Comparison of ENCODE assay signal across 18 cellular contexts in the genomic region with DNA sequence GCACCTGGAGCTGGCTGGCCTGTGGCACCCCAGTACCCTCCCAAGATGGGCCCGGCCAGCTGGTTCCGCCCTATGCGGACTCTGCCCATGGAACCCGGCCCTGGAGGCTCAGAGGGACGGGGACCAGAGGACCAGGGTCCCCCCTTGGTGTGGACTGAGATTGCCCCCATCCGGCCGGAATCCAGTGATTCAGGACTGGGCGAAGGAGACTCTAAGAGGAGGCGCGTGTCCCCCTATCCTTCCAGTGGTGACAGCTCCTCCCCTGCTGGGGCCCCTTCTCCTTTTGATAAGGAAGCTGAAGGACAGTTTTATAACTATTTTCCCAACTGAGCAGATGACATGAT. TPM values are rescaled to one million over a fixed set of nuclear protein-coding genes. Genes with fewer than 3 reads are reported as not detected.
DNase-seq lines count a peak whose midpoint lies in the region; ATAC-seq, FAIRE-seq and TF ChIP-seq lines count a peak whose summit lies in the region.
"Had no signal": no experiment of that assay in that cellular context is flagged by ENCODE, and none has a peak within 500 bp of the region (broad histone marks: within the 10 kb centered on the region; RNA-seq: fewer than 3 reads in every experiment).

No MANE protein-coding gene starts in this region.

- H3K27ac Mint-ChIP-seq in natural killer cell = peak overlapping the region; percentile 85 to 94

- no peak for TF ChIP-seq EP300 in H1 (IDR thresholded peaks at IDR 0.05; ENCODE audit: borderline replicate concordance in 1 of 2, low read depth in 2 of 2, low read length in 2 of 2)

- TF ChIP-seq RAD21 in H1 (IDR thresholded peaks at IDR 0.05 in 1 of 2, conservative IDR thresholded peaks at IDR 0.05 in 1 of 2; ENCODE audit: low read depth in 2 of 2, low read length in 2 of 2) = peak; percentile 17 to 44; a peak in 3 of 4 replicates

- no peaks in the 10 kb centered on the region for H3K27me3 Mint-ChIP-seq in natural killer cell (ENCODE audit: low read depth in 2 of 2)

- H3K36me3 Mint-ChIP-seq in natural killer cell = no peaks in the 10 kb centered on the region

- H2AK5ac ChIP-seq in H1 (ENCODE audit: low read depth, low read length) = no peak overlapping the region

- H3K18ac ChIP-seq in H1 (ENCODE audit: extremely low read depth, low read length) = no peak overlapping the region

- no peak overlapping the region for H3K56ac ChIP-seq in H1 (replicated peaks; ENCODE audit: insufficient read length, low read depth, low read length)

- ATAC-seq in natural killer cell (no peak), GM18870 (IDR thresholded peaks at IDR 0.05; ENCODE audit: unreplicated experiment) (no peak)

- H4K20me1 ChIP-seq in BLaER1 (no peaks in the 10 kb centered on the region), H1 (replicated peaks in 1 of 2; ENCODE audit: control insufficient read depth in 1 of 2, insufficient read depth in 2 of 2, low read length in 2 of 2) (peaks cover 0 to 5% of the 10 kb centered on the region in 2 experiments)

- no peak overlapping the region for H2AFZ ChIP-seq in H1 (ENCODE audit: low read length)

- peak overlapping the region; percentile 99 for H3K4me3 Mint-ChIP-seq in natural killer cell

- no peak overlapping the region for H2BK12ac ChIP-seq in H1 (ENCODE audit: low read depth, low read length)

- no peak overlapping the region for H2BK5ac ChIP-seq in H1 (ENCODE audit: low read depth, low read length)

- H3K9me3 Mint-ChIP-seq in natural killer cell = no peaks in the 10 kb centered on the region

- no peaks in the 10 kb centered on the region for H3K79me1 ChIP-seq in H1 (ENCODE audit: low read depth, low read length)

- H3K9ac ChIP-seq in BLaER1 (peak overlapping the region; percentile 70), H1 (replicated peaks in 1 of 4; ENCODE audit: extremely low read depth in 1 of 4, low read depth in 3 of 4, low read length in 3 of 4) (no peak overlapping the region)
- H3K9ac ChIP-seq: SK-N-SH had no signal

- H3K14ac ChIP-seq in H1 (ENCODE audit: insufficient read length) = no peak overlapping the region

- intact Hi-C loops in natural killer cell (cut with micrococcal nuclease) = loop anchor here (10.0 kb wide), 1 partner anchor 980 kb away; a partner anchor contains a TSS

- H4K91ac ChIP-seq in H1 (replicated peaks; ENCODE audit: insufficient read length, low read length) = no peak overlapping the region

- H3K9me3 ChIP-seq in BLaER1 (no peaks in the 10 kb centered on the region), H1 (ENCODE audit: insufficient read depth in 2 of 2, low read depth in 1 of 2, low read length in 1 of 2) (no peaks in the 10 kb centered on the region)
- H3K9me3 ChIP-seq: SK-N-SH had no signal

- no peak overlapping the region for H4K8ac ChIP-seq in H1 (ENCODE audit: extremely low read depth, insufficient read depth, low read length)

- H3K4me1 ChIP-seq in BLaER1 (peaks cover 90% of the 10 kb centered on the region), H1 (replicated peaks in 1 of 4; ENCODE audit: control insufficient read depth in 3 of 4, insufficient read depth in 4 of 4, low read length in 3 of 4) (peaks cover 0 to 5% (median 2%) of the 10 kb centered on the region in 4 experiments; a peak in 2 of 7 replicates)

- TF ChIP-seq POLR2A in H1 (IDR thresholded peaks at IDR 0.05; ENCODE audit: control extremely low read depth in 1 of 2, low read depth in 2 of 2, low read length in 2 of 2) = no peak

- no peak overlapping the region for H3K23ac ChIP-seq in H1 (ENCODE audit: insufficient read length)

- peaks cover 75 to 76% of the 10 kb centered on the region in 2 donors for H3K4me1 Mint-ChIP-seq in natural killer cell

- no peak overlapping the region for H2BK20ac ChIP-seq in H1 (ENCODE audit: low read length)

- 76% methylated on average over 7 of the region's 10 CpGs; no CpG with 5 or more reads in 1 of the 2 experiments for whole genome bisulfite sequencing in H1 (ENCODE audit: extremely low coverage in 1 of 2, insufficient coverage in 1 of 2, insufficient read length in 1 of 2, insufficient replicate concordance in 2 of 2, low coverage in 1 of 2, low lambda C conversion rate in 2 of 2, missing lambda C conversion rate in 1 of 2), 2 experiments

- H3K27me3 ChIP-seq in BLaER1 (no peaks in the 10 kb centered on the region), H1 (replicated peaks in 1 of 4; ENCODE audit: control insufficient read depth in 3 of 4, extremely low read depth in 1 of 4, insufficient read depth in 3 of 4, low read length in 3 of 4) (0 out of 7 replicates have a peak, but pooled peaks cover 0 to 2% (median 0%) of the 10 kb centered on the region in 4 experiments)

- TF ChIP-seq CTCF in GM13976 (IDR thresholded peaks at IDR 0.05; ENCODE audit: borderline replicate concordance, control extremely low read depth, extremely low read depth, insufficient read depth, missing control alignments) (no peak), H1 (IDR thresholded peaks at IDR 0.05; ENCODE audit: control extremely low read depth in 1 of 3, insufficient read depth in 1 of 3, low read depth in 1 of 3, low read length in 3 of 3) (peak; percentile 3 to 21 (median 20); a peak in 2 of 4 replicates), natural killer cell (IDR thresholded peaks at IDR 0.05) (no peak), GM10266 (IDR thresholded peaks at IDR 0.05; ENCODE audit: control insufficient read depth, insufficient read depth, low read depth, missing control alignments) (no peak)

- H3K4me2 ChIP-seq in BLaER1 (peak overlapping the region; percentile 91), H1 (ENCODE audit: insufficient read depth in 1 of 2, low read depth in 2 of 2, low read length in 2 of 2) (no peak overlapping the region)
- H3K4me2 ChIP-seq: SK-N-SH had no signal

- peak overlapping the region; percentile 45 for H3K4me3 ChIP-seq in BLaER1
- no peak overlapping the region for H3K4me3 ChIP-seq in H1 (ENCODE audit: extremely low read depth in 1 of 4, insufficient read depth in 2 of 4, low read depth in 3 of 4, low read length in 4 of 4)

- H3K4ac ChIP-seq in H1 (replicated peaks; ENCODE audit: insufficient read length, low read depth, low read length) = no peak overlapping the region

- H2BK120ac ChIP-seq in H1 (replicated peaks; ENCODE audit: low read depth, low read length) = no peak overlapping the region

- peak overlapping the region; percentile 89 for H3K27ac ChIP-seq in BLaER1
- H3K27ac ChIP-seq in H1 (ENCODE audit: low read depth, low read length) = no peak overlapping the region

- no peak overlapping the region for H2BK15ac ChIP-seq in H1 (ENCODE audit: low read length)

- no peak overlapping the region for H4K5ac ChIP-seq in H1 (ENCODE audit: insufficient read length, low read depth, low read length)

- in situ Hi-C loops in GM13976 (cut with MboI; ENCODE audit: low sequenced_read_pairs, unreplicated experiment) = no loop called here

- no peaks in the 10 kb centered on the region for H3K79me2 ChIP-seq in H1 (ENCODE audit: control insufficient read depth in 1 of 2, insufficient read depth in 2 of 2, low read length in 2 of 2)

- H3K36me3 ChIP-seq in BLaER1 = no peaks in the 10 kb centered on the region
- no peaks in the 10 kb centered on the region for H3K36me3 ChIP-seq in H1 (ENCODE audit: control insufficient read depth in 2 of 4, insufficient read depth in 4 of 4, low read length in 3 of 4)

- POLR2A ChIA-PET in H1 (lab: Charles Lee; ENCODE audit: partially characterized antibody) = interaction anchor here (0.6 to 1.4 kb wide), 3 partner anchors 36 to 401 kb away, joined by 3 read pairs; no protein-coding TSS in a partner anchor

- DNase-seq in GM13976 (ENCODE audit: low spot score) = peak; percentile 25
- no peak for DNase-seq in H1 (ENCODE audit: low read depth in 1 of 2, low spot score in 2 of 2)
- no peak for DNase-seq in natural killer cell
- no peak for DNase-seq in GM10266 (ENCODE audit: extremely low spot score)
- DNase-seq in activated naive CD4-positive, alpha-beta T cell treated with anti-CD3 and anti-CD28 coated beads, Interleukin-2, amount 50 U/mL, for 16 hours = no peak
- DNase-seq in NCI-H2196 (lab: John Stamatoyannopoulos, UW; ENCODE audit: unreplicated experiment) = no peak
- DNase-seq: C1 segment of cervical spinal cord, DMS153, KBM-7, NCI-H1092 treated with DMSO at 0.1 percent for 48 hours, NCI-H1694, NCI-H2107, NCI-H345, NCI-H526 treated with DMSO at 0.1 percent for 48 hours, SK-N-SH had no signal

- FAIRE-seq in H1 (lab: Jason Lieb, UNC) = no peak

- CTCF ChIA-PET in H1 (lab: Charles Lee; ENCODE audit: partially characterized antibody) = interaction anchor here (0.7 to 24.7 kb wide), 12 partner anchors 9 to 103 kb away, joined by 3 to 441 read pairs (median 5); a partner anchor contains a TSS

- H3K23me2 ChIP-seq in H1 (ENCODE audit: low read depth, low read length) = no peaks in the 10 kb centered on the region

TF ChIP-seq in H1, 55 proteins besides CTCF, POLR2A, EP300 and RAD21:
- TF ChIP-seq JUN (IDR thresholded peaks at IDR 0.05; ENCODE audit: low read depth, low read length) = no peak

RNA-seq across cellular contexts. Expression of a gene that starts 12.0 kb away (rescaled TPM):
- total RNA-seq in H1 (2021; fragmentation: NEBNext Ultra II Directional; extraction: Animal tissue kit (Norgen Biotek cat#: 25700)) = not detected in 2 replicates
- polyA plus RNA-seq in H1 (2011; rRNA removed) = 0.05 TPM in 1 of 2 replicates, not detected in the other
- 0.04 TPM for polyA plus RNA-seq in H1 (2011; cell fraction: cytosol; rRNA removed)
- polyA plus RNA-seq in H1 (2011; cell fraction: nucleus; rRNA removed) = not detected
- polyA plus RNA-seq in H1 (2012, experiment 1 of 2) = not detected in 4 replicates
- polyA plus RNA-seq in H1 (2012, experiment 2 of 2) = not detected
- 0.02 TPM for polyA plus RNA-seq in H1 (2013, experiment 1 of 2)
- polyA plus RNA-seq in H1 (2013, experiment 2 of 2) = 0.02 TPM
- 0.05 TPM in 1 of 2 replicates, not detected in the other for polyA minus RNA-seq in H1 (2011; rRNA and poly(A)+ RNA removed)
- not detected for polyA minus RNA-seq in H1 (2011; cell fraction: cytosol; rRNA and poly(A)+ RNA removed)
- polyA minus RNA-seq in H1 (2011; cell fraction: nucleus; rRNA and poly(A)+ RNA removed) = not detected
- 100 to 1,000 TPM; 234 to 328 (median 257) TPM for total RNA-seq in natural killer cell
- total RNA-seq: M059J had no signal
- polyA plus RNA-seq: SK-N-SH had no signal

RNA-seq across cellular contexts. Expression of a gene that starts 51.0 kb away (rescaled TPM):
- total RNA-seq in H1 (2021; fragmentation: NEBNext Ultra II Directional; extraction: Animal tissue kit (Norgen Biotek cat#: 25700)) = 15.1 and 16.7 TPM in 2 replicates
- polyA plus RNA-seq in H1 (2011; rRNA removed) = 6.3 and 9.3 TPM in 2 replicates
- 8.4 TPM for polyA plus RNA-seq in H1 (2011; cell fraction: cytosol; rRNA removed)
- polyA plus RNA-seq in H1 (2011; cell fraction: nucleus; rRNA removed) = 20.6 TPM
- polyA plus RNA-seq in H1 (2012, experiment 1 of 2) = 17.1 to 26.1 TPM (median 23.5 TPM) in 4 replicates
- 21.5 TPM for polyA plus RNA-seq in H1 (2012, experiment 2 of 2)
- 6.6 TPM for polyA plus RNA-seq in H1 (2013, experiment 1 of 2)
- polyA plus RNA-seq in H1 (2013, experiment 2 of 2) = 7.1 TPM
- polyA minus RNA-seq in H1 (2011; rRNA and poly(A)+ RNA removed) = 5.1 and 6.0 TPM in 2 replicates
- polyA minus RNA-seq in H1 (2011; cell fraction: cytosol; rRNA and poly(A)+ RNA removed) = 11.2 TPM
- 7.2 TPM for polyA minus RNA-seq in H1 (2011; cell fraction: nucleus; rRNA and poly(A)+ RNA removed)
- 10 to 100 TPM; 21.4 to 38.9 (median 37.6) TPM for total RNA-seq in natural killer cell

Comparison
In these comparisons a context has a peak if more than half of its experiments do, and no peak if none do; other contexts are left out.
1. CTCF ChIP-seq: peak in H1 (3 of 3); none in GM13976 (single experiment), natural killer cell (single experiment) and GM10266 (single experiment).
2. RNA of a gene that starts 12.0 kb away (total RNA-seq): 234 to 328 TPM in natural killer cell; not detected in H1; every median in the first group is over 100 times any median in the second.